ENCODE assay signal across 15 cellular contexts in the genomic region with DNA sequence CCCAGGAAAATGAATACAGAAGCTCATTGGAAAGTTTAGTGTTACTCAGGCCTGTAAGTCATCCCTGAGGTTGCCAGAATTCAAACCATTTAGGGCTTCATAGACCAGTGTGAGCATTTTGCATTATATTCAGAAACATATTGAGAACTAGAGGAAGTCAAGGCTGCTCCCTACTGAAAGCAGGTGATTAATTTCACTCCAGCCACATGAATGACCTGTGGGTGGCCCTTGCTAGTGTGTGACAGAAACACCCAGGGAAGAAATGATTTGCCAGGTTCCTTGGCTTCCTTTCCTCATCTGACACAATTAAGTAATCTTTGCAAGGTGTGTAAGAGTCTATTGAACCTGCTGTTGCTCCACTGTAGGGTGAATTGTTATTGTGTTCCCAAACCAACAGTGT.
DNase-seq lines count a peak whose midpoint lies in the region; ATAC-seq, FAIRE-seq and TF ChIP-seq lines count a peak whose summit lies in the region.
"Had no signal": no experiment of that assay in that cellular context is flagged by ENCODE, and none has a peak within 500 bp of the region (broad histone marks: within the 10 kb centered on the region; RNA-seq: fewer than 3 reads in every experiment).

No MANE protein-coding gene starts in this region.

- peak; percentile 37 for DNase-seq in GM20000 (ENCODE audit: low spot score)
- no peak for DNase-seq in GM12878 (ENCODE audit: low read depth, low spot score)
- no peak for DNase-seq in EL
- DNase-seq in NCI-H446 treated with DMSO at 0.1 percent for 48 hours (lab: John Stamatoyannopoulos, UW), result no peak
- DNase-seq: effector memory CD4-positive, alpha-beta T cell; lower lobe of right lung; NCI-H1417; NCI-H510A treated with DMSO at 0.1 percent for 48 hours had no signal

- TF ChIP-seq POLR2A in GM12878 (IDR thresholded peaks at IDR 0.05; ENCODE audit: low read depth, low read length), result no peak

- TF ChIP-seq RAD21 in GM12878 (IDR thresholded peaks at IDR 0.05; ENCODE audit: insufficient read depth, low read depth, low read length), result no peak

- no peak overlapping the region for H3K9ac ChIP-seq in GM12878 (ENCODE audit: control insufficient read depth, insufficient read depth, low read length)

- no peaks in the 10 kb centered on the region for H3K36me3 ChIP-seq in GM12878 (ENCODE audit: control insufficient read depth in 2 of 2, insufficient read depth in 2 of 2, low read length in 1 of 2)
- H3K36me3 ChIP-seq: lower lobe of right lung had no signal

- no peak overlapping the region for H3K4me2 ChIP-seq in GM12878 (ENCODE audit: control insufficient read depth, insufficient read depth)

- H3K27me3 ChIP-seq in GM12878 (replicated peaks in 1 of 2; ENCODE audit: control insufficient read depth in 2 of 2, insufficient read depth in 2 of 2, low read length in 1 of 2), result no peaks in the 10 kb centered on the region; a peak in 1 of 4 replicates

- H3K4me3 ChIP-seq in GM12878, result no peak overlapping the region
- H3K4me3 ChIP-seq: lower lobe of right lung had no signal

- no peaks in the 10 kb centered on the region; the same call in 1 of the 2 replicates for H3K4me1 ChIP-seq in GM12878 (ENCODE audit: control insufficient read depth, insufficient read depth, low read length)
- H3K4me1 ChIP-seq: lower lobe of right lung had no signal

- POLR2A ChIA-PET in GM12878 (lab: Charles Lee), result no interaction called here

- CTCF ChIA-PET in GM12878 (lab: Yijun Ruan, JAX), result interaction anchor here (0.8 kb wide), 1 partner anchor 9 kb away, joined by 3 read pairs; no protein-coding TSS in a partner anchor

- RAD21 ChIA-PET in GM12878 (lab: Charles Lee; ENCODE audit: unreplicated experiment), result no interaction called here

- no peaks in the 10 kb centered on the region for H4K20me1 ChIP-seq in GM12878 (ENCODE audit: control insufficient read depth, insufficient read depth)

- intact Hi-C loops in GM12878 (cut with micrococcal nuclease; ENCODE audit: unreplicated experiment), result no loop called here

- FAIRE-seq in GM12878 (lab: Jason Lieb, UNC), result no peak
- FAIRE-seq: bronchial epithelial cell, G401.6, RCC 7860 had no signal

- H3K79me2 ChIP-seq in GM12878 (ENCODE audit: control insufficient read depth, insufficient read depth, low read length), result no peaks in the 10 kb centered on the region

- in situ Hi-C loops in GM12878 (cut with MboI), result no loop called here

- no peaks in the 10 kb centered on the region for H3K9me3 ChIP-seq in GM12878 (replicated peaks; ENCODE audit: control insufficient read depth, insufficient read depth, low read length)
- H3K9me3 ChIP-seq: lower lobe of right lung had no signal

- SMC1A ChIA-PET in GM12878 (lab: Charles Lee; ENCODE audit: uncharacterized antibody, unreplicated experiment), result no interaction called here

- TF ChIP-seq EP300 in GM12878 (IDR thresholded peaks at IDR 0.05; ENCODE audit: borderline replicate concordance in 1 of 2, control insufficient read depth in 1 of 2, low read depth in 2 of 2, low read length in 2 of 2), result no peak

- TF ChIP-seq CTCF in GM20000 (IDR thresholded peaks at IDR 0.05; ENCODE audit: extremely low read depth, missing control alignments), result no peak
- 0 out of 6 replicates have a peak, but pooled peaks of 1 of the 3 experiments have one; percentile 12 for TF ChIP-seq CTCF in GM12878 (IDR thresholded peaks at IDR 0.05 in 2 of 3, conservative IDR thresholded peaks at IDR 0.05 in 1 of 3; ENCODE audit: control insufficient read depth in 2 of 3, extremely low read depth in 1 of 3, insufficient read depth in 1 of 3, low read depth in 3 of 3, low read length in 3 of 3)

- H2AFZ ChIP-seq in GM12878 (ENCODE audit: control insufficient read depth, low read depth, low read length), result no peak overlapping the region

- ATAC-seq in GM18868 (IDR thresholded peaks at IDR 0.05; ENCODE audit: unreplicated experiment) (peak; percentile 74), HG02973 (IDR thresholded peaks at IDR 0.05; ENCODE audit: unreplicated experiment) (peak; percentile 74), GM12878 (peak; percentile 72)
- ATAC-seq in activated CD4-positive, CD25-positive, alpha-beta regulatory T cell treated with anti-CD3 and anti-CD28 coated beads, Interleukin-2, amount 50 U/mL, for 24 hours, result no peak
- ATAC-seq: lower lobe of right lung had no signal

- H3K27ac ChIP-seq in GM12878 (ENCODE audit: control insufficient read depth, insufficient read depth), result no peak overlapping the region
- H3K27ac ChIP-seq: C4-2B, lower lobe of right lung had no signal

- BruUV-seq in GM12878 (replicated peaks; lab: Mats Ljungman, UMichigan), result no TSS peak

TF ChIP-seq in GM12878, 131 proteins besides CTCF, POLR2A, EP300 and RAD21:
- TF ChIP-seq JUNB (IDR thresholded peaks at IDR 0.05), result peak; percentile 38
- no peak for TF ChIP-seq EZH2 (IDR thresholded peaks at IDR 0.05; ENCODE audit: borderline replicate concordance, control insufficient read depth, low read depth, low read length)
- TF ChIP-seq BMI1 (IDR thresholded peaks at IDR 0.05; ENCODE audit: borderline replicate concordance), result no peak
- TF ChIP-seq RUNX3 (IDR thresholded peaks at IDR 0.05; ENCODE audit: low read length), result peak; percentile 74
- TF ChIP-seq, protein P1, sequence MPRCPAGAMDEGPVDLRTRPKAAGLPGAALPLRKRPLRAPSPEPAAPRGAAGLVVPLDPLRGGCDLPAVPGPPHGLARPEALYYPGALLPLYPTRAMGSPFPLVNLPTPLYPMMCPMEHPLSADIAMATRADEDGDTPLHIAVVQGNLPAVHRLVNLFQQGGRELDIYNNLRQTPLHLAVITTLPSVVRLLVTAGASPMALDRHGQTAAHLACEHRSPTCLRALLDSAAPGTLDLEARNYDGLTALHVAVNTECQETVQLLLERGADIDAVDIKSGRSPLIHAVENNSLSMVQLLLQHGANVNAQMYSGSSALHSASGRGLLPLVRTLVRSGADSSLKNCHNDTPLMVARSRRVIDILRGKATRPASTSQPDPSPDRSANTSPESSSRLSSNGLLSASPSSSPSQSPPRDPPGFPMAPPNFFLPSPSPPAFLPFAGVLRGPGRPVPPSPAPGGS (IDR thresholded peaks at IDR 0.05; ENCODE audit: borderline replicate concordance, insufficient read depth, low read depth, low read length, poor library complexity, severe bottlenecking), result no peak
- 0 out of 2 replicates have a peak, but pooled peaks have one; percentile 47 for TF ChIP-seq NFIC (IDR thresholded peaks at IDR 0.05; ENCODE audit: low read depth, low read length)
- 0 out of 2 replicates have a peak, but pooled peaks have one; percentile 27 for TF ChIP-seq IRF4 (IDR thresholded peaks at IDR 0.05; ENCODE audit: low read depth, low read length)
- peak; percentile 78; the same call in 1 of the 2 replicates for TF ChIP-seq TCF7 (IDR thresholded peaks at IDR 0.05; ENCODE audit: borderline replicate concordance)

Comparison
In these comparisons a context has a peak if more than half of its experiments do, and no peak if none do; other contexts are left out.
1. ATAC-seq: peak in GM18868 (single experiment), HG02973 (single experiment) and GM12878 (single experiment); none in activated CD4-positive, CD25-positive, alpha-beta regulatory T cell treated with anti-CD3 and anti-CD28 coated beads, Interleukin-2, amount 50 U/mL, for 24 hours (0 of 2).